1 cellular context compared by ENCODE assay signal in the genomic region with DNA sequence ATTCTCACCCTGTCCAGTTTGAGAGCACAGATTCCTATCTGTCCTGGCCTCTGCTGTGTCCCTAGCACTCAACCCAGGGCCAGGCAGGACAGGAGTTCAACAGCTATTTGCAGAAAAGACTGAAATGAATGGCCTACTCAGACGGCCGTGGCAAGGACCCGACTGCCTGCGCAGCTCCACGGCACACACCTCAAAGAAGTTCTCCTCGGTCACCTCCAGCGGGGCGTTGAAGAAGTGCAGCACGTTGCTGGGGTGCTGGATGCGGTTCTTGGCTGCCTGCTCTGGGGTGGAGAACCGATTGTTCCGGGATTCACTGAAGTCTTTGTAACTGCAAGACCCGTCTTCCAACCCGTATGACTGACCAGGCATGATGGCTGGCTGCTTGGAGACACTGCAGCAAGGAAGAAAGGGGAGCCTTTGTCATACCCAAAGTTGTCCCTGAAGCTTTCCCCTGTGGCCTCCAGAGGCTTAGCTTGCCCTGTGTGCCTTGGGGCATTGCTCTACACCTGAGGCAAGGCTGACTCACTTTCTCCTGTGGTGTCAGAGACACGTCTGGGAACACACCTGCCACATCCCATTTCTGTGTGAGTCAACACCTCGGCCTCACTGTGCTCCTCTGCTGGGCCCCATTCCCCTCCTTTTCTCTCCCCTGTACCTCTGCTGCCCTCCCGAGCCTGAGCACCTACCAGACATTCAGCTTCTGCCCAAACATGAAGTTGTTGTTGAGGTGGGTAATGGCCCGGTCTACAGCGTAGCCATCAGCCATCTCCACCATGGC.
TF ChIP-seq lines count a peak whose summit lies in the region.

No MANE protein-coding gene starts in this region.

TF ChIP-seq in H1, 55 proteins besides CTCF, POLR2A, EP300 and RAD21:
- TF ChIP-seq POLR2AphosphoS5 (IDR thresholded peaks at IDR 0.05; ENCODE audit: low read depth, low read length) = peak; percentile 89
- TF ChIP-seq EZH2 (IDR thresholded peaks at IDR 0.05; ENCODE audit: low read depth, low read length, severe bottlenecking) = no peak
